ENCODE assay signal across 2 cellular contexts in the genomic region with DNA sequence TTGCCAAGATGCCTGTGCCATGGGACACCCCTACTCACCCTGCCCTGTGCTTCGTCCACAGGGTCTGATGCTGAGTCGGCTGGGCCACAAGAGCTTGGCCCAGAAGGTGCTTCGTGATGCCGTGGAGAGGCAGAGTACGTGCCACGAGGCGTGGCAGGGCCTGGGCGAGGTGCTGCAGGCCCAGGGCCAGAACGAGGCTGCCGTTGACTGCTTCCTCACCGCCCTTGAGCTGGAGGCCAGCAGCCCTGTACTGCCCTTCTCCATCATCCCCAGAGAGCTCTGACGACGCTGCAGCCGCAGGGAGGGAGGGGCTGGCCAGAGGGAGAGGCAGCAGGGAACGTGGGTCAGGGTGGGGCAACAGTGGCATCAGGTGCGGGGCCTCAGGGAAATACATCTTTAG.
TF ChIP-seq lines count a peak whose summit lies in the region.

No MANE protein-coding gene starts in this region.

TF ChIP-seq in HCT116, 20 proteins besides CTCF, POLR2A, EP300 and RAD21 (continued from another document):
- TF ChIP-seq SIN3A (IDR thresholded peaks at IDR 0.05; ENCODE audit: low read depth) (no peak), CEBPB (IDR thresholded peaks at IDR 0.05; ENCODE audit: low read depth) (no peak), JUND (IDR thresholded peaks at IDR 0.05) (no peak), EZH2 (IDR thresholded peaks at IDR 0.05) (no peak), EGR1 (IDR thresholded peaks at IDR 0.05; ENCODE audit: low read depth) (no peak), ELF1 (IDR thresholded peaks at IDR 0.05; ENCODE audit: borderline replicate concordance, low read depth) (no peak), ATF3 (IDR thresholded peaks at IDR 0.05) (no peak), EZH2phosphoT487 (IDR thresholded peaks at IDR 0.05; ENCODE audit: borderline replicate concordance) (no peak), FOSL1 (IDR thresholded peaks at IDR 0.05; ENCODE audit: low read depth) (no peak), TCF7L2 (IDR thresholded peaks at IDR 0.05; ENCODE audit: borderline replicate concordance, extremely low read depth, insufficient read depth, insufficient read length) (no peak), CBX3 (IDR thresholded peaks at IDR 0.05; ENCODE audit: low read depth) (no peak), ZFX (IDR thresholded peaks at IDR 0.05) (no peak)
- TF ChIP-seq, protein P1, sequence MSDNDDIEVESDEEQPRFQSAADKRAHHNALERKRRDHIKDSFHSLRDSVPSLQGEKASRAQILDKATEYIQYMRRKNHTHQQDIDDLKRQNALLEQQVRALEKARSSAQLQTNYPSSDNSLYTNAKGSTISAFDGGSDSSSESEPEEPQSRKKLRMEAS (IDR thresholded peaks at IDR 0.05), result no peak

TF ChIP-seq in GM12891, 5 proteins besides CTCF, POLR2A, EP300 and RAD21 (continued from another document):
- TF ChIP-seq POLR2AphosphoS5 (IDR thresholded peaks at IDR 0.05; ENCODE audit: low read depth, low read length) (no peak), POU2F2 (IDR thresholded peaks at IDR 0.05; ENCODE audit: low read depth, low read length) (no peak)
